Comparison of ENCODE assay signal across 12 cellular contexts in genomic region chr19:36225219-36225892, GRCh38. TPM values are rescaled to one million over a fixed set of nuclear protein-coding genes. Genes with fewer than 3 reads are reported as not detected.
DNase-seq lines count a peak whose midpoint lies in the region; ATAC-seq, FAIRE-seq and TF ChIP-seq lines count a peak whose summit lies in the region.
"Had no signal": no experiment of that assay in that cellular context is flagged by ENCODE, and none has a peak within 500 bp of the region (broad histone marks: within the 10 kb centered on the region; RNA-seq: fewer than 3 reads in every experiment).

No MANE protein-coding gene starts in this region.

- no peak overlapping the region for H2AFZ ChIP-seq in GM12878 (ENCODE audit: control insufficient read depth, low read depth, low read length)

- SMC1A ChIA-PET in GM12878 (lab: Charles Lee; ENCODE audit: uncharacterized antibody, unreplicated experiment), result interaction anchor here (1.3 kb wide), 1 partner anchor 10 kb away, joined by 4 read pairs; the partner anchor contains the start of gene ZNF146

- ATAC-seq in GM12878, result no peak
- ATAC-seq in naive thymus-derived CD8-positive, alpha-beta T cell, result no peak
- ATAC-seq: activated CD4-positive, CD25-positive, alpha-beta regulatory T cell treated with anti-CD3 and anti-CD28 coated beads, Interleukin-2, amount 50 U/mL, for 24 hours had no signal

- peak overlapping the region; percentile 1 to 75 (median 56) for H3K4me3 Mint-ChIP-seq in naive thymus-derived CD8-positive, alpha-beta T cell

- H3K4me1 ChIP-seq in GM12878 (ENCODE audit: control insufficient read depth, insufficient read depth, low read length), result no peaks in the 10 kb centered on the region
- H3K4me1 ChIP-seq: thyroid gland had no signal

- DNase-seq in NOMO-1 treated with DMSO at 0.1 percent for 48 hours (lab: John Stamatoyannopoulos, UW; ENCODE audit: unreplicated experiment) (peak; percentile 5), NOMO-1 treated with dmso at 0.1 percent for 144 hours (lab: John Stamatoyannopoulos, UW; ENCODE audit: unreplicated experiment) (no peak), GM12878 (ENCODE audit: low read depth, low spot score) (no peak), H7 (no peak), GOT3 (lab: John Stamatoyannopoulos, UW) (no peak), NCI-H187 (lab: John Stamatoyannopoulos, UW) (no peak)
- peak; percentile 19 for DNase-seq in Jurkat, Clone E6-1 (ENCODE audit: low read depth, low spot score)
- DNase-seq in naive thymus-derived CD8-positive, alpha-beta T cell, result no peak
- DNase-seq: NCI-H1105 treated with DMSO at 0.1 percent for 48 hours, thyroid gland had no signal

- no peaks in the 10 kb centered on the region for H3K27me3 ChIP-seq in GM12878 (replicated peaks in 1 of 2; ENCODE audit: control insufficient read depth in 2 of 2, insufficient read depth in 2 of 2, low read length in 1 of 2)
- H3K27me3 ChIP-seq in H7 (ENCODE audit: control insufficient read depth, insufficient read depth, low read length), result no peaks in the 10 kb centered on the region
- H3K27me3 ChIP-seq: thyroid gland had no signal

- FAIRE-seq in GM12878 (lab: Jason Lieb, UNC), result no peak
- FAIRE-seq: A204.1 had no signal

- TF ChIP-seq POLR2A in GM12878 (IDR thresholded peaks at IDR 0.05; ENCODE audit: low read depth, low read length), result no peak

- H3K4me3 ChIP-seq in Jurkat, Clone E6-1 (ENCODE audit: low read length), result no peak overlapping the region
- H3K4me3 ChIP-seq in GM12878, result no peak overlapping the region
- no peak overlapping the region for H3K4me3 ChIP-seq in H7 (ENCODE audit: insufficient read depth, low read depth, low read length)
- H3K4me3 ChIP-seq: thyroid gland had no signal

- intact Hi-C loops in GM12878 (cut with micrococcal nuclease; ENCODE audit: unreplicated experiment), result no loop called here

- H3K36me3 Mint-ChIP-seq in naive thymus-derived CD8-positive, alpha-beta T cell, result peaks cover 39 to 92% (median 77%) of the 10 kb centered on the region in 3 donors

- H4K20me1 ChIP-seq in GM12878 (ENCODE audit: control insufficient read depth, insufficient read depth), result no peaks in the 10 kb centered on the region

- no peak for TF ChIP-seq RAD21 in GM12878 (IDR thresholded peaks at IDR 0.05; ENCODE audit: insufficient read depth, low read depth, low read length)

- H3K9me3 Mint-ChIP-seq in naive thymus-derived CD8-positive, alpha-beta T cell, result peaks cover 6 to 72% (median 22%) of the 10 kb centered on the region in 9 donors

- in situ Hi-C loops in GM12878 (cut with MboI), result no loop called here

- no peak overlapping the region for H3K9ac ChIP-seq in GM12878 (ENCODE audit: control insufficient read depth, insufficient read depth, low read length)

- peaks cover 18 to 48% (median 45%) of the 10 kb centered on the region in 4 donors for H3K4me1 Mint-ChIP-seq in naive thymus-derived CD8-positive, alpha-beta T cell

- peaks cover 21% of the 10 kb centered on the region for H3K9me3 ChIP-seq in GM12878 (replicated peaks; ENCODE audit: control insufficient read depth, insufficient read depth, low read length)
- H3K9me3 ChIP-seq: thyroid gland had no signal

- WGBS in GM12878 (ENCODE audit: insufficient coverage, insufficient replicate concordance, low lambda C conversion rate, missing lambda C conversion rate), result 48% methylated on average over 5 of the region's 5 CpGs

- CTCF ChIA-PET in GM12878 (lab: Yijun Ruan, JAX), result no interaction called here

- RAD21 ChIA-PET in GM12878 (lab: Charles Lee; ENCODE audit: unreplicated experiment), result no interaction called here

- peak overlapping the region in 8 of 10 donors; percentile 33 to 88 (median 75) for H3K27ac Mint-ChIP-seq in naive thymus-derived CD8-positive, alpha-beta T cell

- TF ChIP-seq EP300 in GM12878 (IDR thresholded peaks at IDR 0.05; ENCODE audit: borderline replicate concordance in 1 of 2, control insufficient read depth in 1 of 2, low read depth in 2 of 2, low read length in 2 of 2), result no peak

- no peak overlapping the region for H3K27ac ChIP-seq in GM12878 (ENCODE audit: control insufficient read depth, insufficient read depth)

- peak overlapping the region; percentile 44; the same call in 1 of the 2 replicates for H3K4me2 ChIP-seq in GM12878 (ENCODE audit: control insufficient read depth, insufficient read depth)

- POLR2A ChIA-PET in GM12878 (lab: Charles Lee), result no interaction called here
- POLR2A ChIA-PET in naive thymus-derived CD8-positive, alpha-beta T cell (lab: Charles Lee), result no interaction called here

- H3K79me2 ChIP-seq in GM12878 (ENCODE audit: control insufficient read depth, insufficient read depth, low read length), result peaks cover 33% of the 10 kb centered on the region

- no peaks in the 10 kb centered on the region for H3K27me3 Mint-ChIP-seq in naive thymus-derived CD8-positive, alpha-beta T cell

- TF ChIP-seq CTCF in GM12878 (IDR thresholded peaks at IDR 0.05 in 2 of 3, conservative IDR thresholded peaks at IDR 0.05 in 1 of 3; ENCODE audit: control insufficient read depth in 2 of 3, extremely low read depth in 1 of 3, insufficient read depth in 1 of 3, low read depth in 3 of 3, low read length in 3 of 3), result no peak

- H3K36me3 ChIP-seq in GM12878 (ENCODE audit: control insufficient read depth in 2 of 2, insufficient read depth in 2 of 2, low read length in 1 of 2) (peaks cover 16 to 51% of the 10 kb centered on the region in 2 experiments), H7 (replicated peaks; ENCODE audit: control insufficient read depth, insufficient read depth, low read length) (peaks cover 21% of the 10 kb centered on the region)

- BruUV-seq in GM12878 (replicated peaks; lab: Mats Ljungman, UMichigan), result no TSS peak

TF ChIP-seq in GM12878, 131 proteins besides CTCF, POLR2A, EP300 and RAD21:
- TF ChIP-seq ZNF384 (IDR thresholded peaks at IDR 0.05; ENCODE audit: borderline replicate concordance, low read depth, low read length) (peak; percentile 18; the same call in 1 of the 2 replicates), HSF1 (IDR thresholded peaks at IDR 0.05; ENCODE audit: low read depth, low read length) (no peak)

RNA-seq across cellular contexts. Expression of gene ZNF146, which starts 10.4 kb away (rescaled TPM):
- polyA plus RNA-seq in Jurkat, Clone E6-1 (2012; ENCODE audit: insufficient read depth, insufficient read length), result 62.3 TPM
- total RNA-seq in GM12878 (2013; cell fraction: nucleolus; rRNA removed), result 139 and 151 TPM in 2 replicates
- total RNA-seq in GM12878 (2014; rRNA removed) (63.5 and 73.6 TPM in 2 replicates), GM12878 (2014; rRNA removed; fragmentation: Illumina TruSeq; extraction: Trizol) (110 and 112 TPM in 2 replicates), GM12878 (2021) (60.4 and 61.0 TPM in 2 replicates)
- 29.4 TPM for polyA plus RNA-seq in GM12878 (2011; ENCODE audit: low read depth)
- polyA plus RNA-seq in GM12878 (2011; rRNA removed) (80.3 and 128 TPM in 2 replicates), GM12878 (2014; fragmentation: Illumina TruSeq; extraction: Trizol) (115 and 152 TPM in 2 replicates), GM12878 (2014; fragmentation: Nextera tagmentation; extraction: Ambion mirVana) (10 to 100 TPM; 20.0 to 37.8 TPM), GM12878 (2014; rRNA removed) (47.8 and 52.6 TPM in 2 replicates), GM12878 (2016; fragmentation: Nextera tagmentation; extraction: Ambion mirVana) (10 to 100 TPM; 79.0 to 83.0 TPM)
- 30.1 and 41.4 TPM in 2 replicates for polyA plus RNA-seq in GM12878 (2011; cell fraction: cytosol; rRNA removed)
- 23.7 and 24.9 TPM in 2 replicates for polyA plus RNA-seq in GM12878 (2011; cell fraction: nucleus; rRNA removed)
- polyA plus RNA-seq in GM12878 (2012), result 32.6 and 56.3 TPM in 2 replicates
- 49.5 and 65.4 TPM in 2 replicates for polyA minus RNA-seq in GM12878 (2011; rRNA and poly(A)+ RNA removed)
- polyA minus RNA-seq in GM12878 (2011; cell fraction: cytosol; rRNA and poly(A)+ RNA removed), result 29.0 and 29.9 TPM in 2 replicates
- polyA minus RNA-seq in GM12878 (2011; cell fraction: nucleus; rRNA and poly(A)+ RNA removed), result 15.4 and 21.0 TPM in 2 replicates
- 10 to 100 TPM; 71.8 to 86.0 TPM for total RNA-seq in naive thymus-derived CD8-positive, alpha-beta T cell
- 10 to 100 TPM; 51.4 to 88.6 (median 67.9) TPM for polyA plus RNA-seq in naive thymus-derived CD8-positive, alpha-beta T cell
- total RNA-seq in H7 (2014; rRNA removed; shearing (Covaris generic)), result 156 and 219 TPM in 2 replicates

RNA-seq across cellular contexts. Expression of gene ZNF565, which starts 10.9 kb away (rescaled TPM):
- 5.9 TPM for polyA plus RNA-seq in Jurkat, Clone E6-1 (2012; ENCODE audit: insufficient read depth, insufficient read length)
- total RNA-seq in GM12878 (2013; cell fraction: nucleolus; rRNA removed), result 6.9 and 7.9 TPM in 2 replicates
- total RNA-seq in GM12878 (2014; rRNA removed) (1.7 and 1.8 TPM in 2 replicates), GM12878 (2014; rRNA removed; fragmentation: Illumina TruSeq; extraction: Trizol) (2.0 and 2.2 TPM in 2 replicates), GM12878 (2021) (1.7 and 1.9 TPM in 2 replicates)
- polyA plus RNA-seq in GM12878 (2011; ENCODE audit: low read depth), result 0.80 TPM
- polyA plus RNA-seq in GM12878 (2011; rRNA removed) (2.2 and 2.5 TPM in 2 replicates), GM12878 (2014; fragmentation: Illumina TruSeq; extraction: Trizol) (1.9 and 2.0 TPM in 2 replicates), GM12878 (2014; fragmentation: Nextera tagmentation; extraction: Ambion mirVana) (1 to 10 TPM in 1 of 2 experiments, under 1 TPM in 1; 0.72 to 1.8 TPM), GM12878 (2014; rRNA removed) (0.86 and 0.93 TPM in 2 replicates), GM12878 (2016; fragmentation: Nextera tagmentation; extraction: Ambion mirVana) (1 to 10 TPM; 1.4 to 2.0 TPM)
- polyA plus RNA-seq in GM12878 (2011; cell fraction: cytosol; rRNA removed), result 1.2 and 1.4 TPM in 2 replicates
- polyA plus RNA-seq in GM12878 (2011; cell fraction: nucleus; rRNA removed), result 1.6 and 2.2 TPM in 2 replicates
- 1.3 and 1.6 TPM in 2 replicates for polyA plus RNA-seq in GM12878 (2012)
- 2.7 and 3.9 TPM in 2 replicates for polyA minus RNA-seq in GM12878 (2011; rRNA and poly(A)+ RNA removed)
- polyA minus RNA-seq in GM12878 (2011; cell fraction: cytosol; rRNA and poly(A)+ RNA removed), result 1.3 and 1.6 TPM in 2 replicates
- polyA minus RNA-seq in GM12878 (2011; cell fraction: nucleus; rRNA and poly(A)+ RNA removed), result 0.73 and 1.1 TPM in 2 replicates
- total RNA-seq in naive thymus-derived CD8-positive, alpha-beta T cell, result 1 to 10 TPM; 7.2 to 9.4 TPM
- polyA plus RNA-seq in naive thymus-derived CD8-positive, alpha-beta T cell, result 1 to 10 TPM; 1.7 to 4.8 (median 2.5) TPM
- total RNA-seq in H7 (2014; rRNA removed; shearing (Covaris generic)), result 2.6 and 4.4 TPM in 2 replicates

Comparison
In these comparisons a context has a peak if more than half of its experiments do, and no peak if none do; other contexts are left out.
1. DNase-seq: peak in NOMO-1 treated with DMSO at 0.1 percent for 48 hours (single experiment) and Jurkat, Clone E6-1 (single experiment); none in NOMO-1 treated with dmso at 0.1 percent for 144 hours (single experiment), GM12878 (single experiment), naive thymus-derived CD8-positive, alpha-beta T cell (0 of 10), H7 (single experiment), GOT3 (single experiment) and NCI-H187 (0 of 2).